In genomic region chr22:46730568-46731245, GRCh38 we compare ENCODE assay signal across 11 cellular contexts. TPM values are rescaled to one million over a fixed set of nuclear protein-coding genes. Genes with fewer than 3 reads are reported as not detected.
DNase-seq lines count a peak whose midpoint lies in the region; ATAC-seq and TF ChIP-seq lines count a peak whose summit lies in the region.
"Had no signal": no experiment of that assay in that cellular context is flagged by ENCODE, and none has a peak within 500 bp of the region (broad histone marks: within the 10 kb centered on the region; RNA-seq: fewer than 3 reads in every experiment).

No MANE protein-coding gene starts in this region.

- H3K23ac ChIP-seq in IMR-90 (ENCODE audit: low read depth, low read length), result no peak overlapping the region

- no peaks in the 10 kb centered on the region for H3K9me3 ChIP-seq in BLaER1 treated with 17β-estradiol and CSF1 and Interleukin-3, amounts not matched to agents 10 nM and 100 nM (replicated peaks in 1 of 11)
- H3K9me3 ChIP-seq in IMR-90 (ENCODE audit: control insufficient read depth, insufficient read depth, low read length), result no peaks in the 10 kb centered on the region
- no peaks in the 10 kb centered on the region for H3K9me3 ChIP-seq in naive thymus-derived CD4-positive, alpha-beta T cell (ENCODE audit: control insufficient read depth in 2 of 3, low read length in 3 of 3)

- CTCF ChIA-PET in IMR-90 (lab: Yijun Ruan, JAX), result interaction anchor here (0.6 kb wide), 2 partner anchors 15 to 109 kb away, joined by 3 read pairs; no protein-coding TSS in a partner anchor
- CTCF ChIA-PET in naive thymus-derived CD4-positive, alpha-beta T cell (lab: Charles Lee), result interaction anchor here (0.6 to 1.4 kb wide), 2 partner anchors 8 to 19 kb away, joined by 3 to 4 read pairs; no protein-coding TSS in a partner anchor

- H3K18ac ChIP-seq in IMR-90 (ENCODE audit: low read depth, low read length), result no peak overlapping the region

- H3K4me2 ChIP-seq in BLaER1 treated with 17β-estradiol and CSF1 and Interleukin-3, amounts not matched to agents 10 nM and 100 nM, result peak overlapping the region; percentile 63 to 100 (median 98); a peak in 21 of 22 replicates
- H3K4me2 ChIP-seq in IMR-90 (ENCODE audit: low read depth, low read length), result no peak overlapping the region

- no peak overlapping the region for H2BK120ac ChIP-seq in IMR-90 (ENCODE audit: low read depth, low read length)

- no peaks in the 10 kb centered on the region for H3K27me3 Mint-ChIP-seq in central memory CD8-positive, alpha-beta T cell
- no peaks in the 10 kb centered on the region for H3K27me3 Mint-ChIP-seq in naive thymus-derived CD4-positive, alpha-beta T cell

- H3K56ac ChIP-seq in IMR-90 (ENCODE audit: extremely low read depth, insufficient read depth, low read length), result no peak overlapping the region

- POLR2A ChIA-PET in IMR-90 (lab: Charles Lee; ENCODE audit: unreplicated experiment), result interaction anchor here (0.8 kb wide), 1 partner anchor 13 kb away, joined by 3 read pairs; no protein-coding TSS in a partner anchor
- POLR2A ChIA-PET in naive thymus-derived CD4-positive, alpha-beta T cell (lab: Charles Lee), result interaction anchor here (0.7 to 1.3 kb wide), 3 partner anchors 9 to 32 kb away, joined by 3 to 5 read pairs (median 3); partner anchors contain the start of gene TBC1D22A

- H3K4me1 Mint-ChIP-seq in central memory CD8-positive, alpha-beta T cell, result peaks cover 51% of the 10 kb centered on the region
- peaks cover 32 to 66% (median 62%) of the 10 kb centered on the region in 7 donors for H3K4me1 Mint-ChIP-seq in naive thymus-derived CD4-positive, alpha-beta T cell

- no peak overlapping the region for H2AK5ac ChIP-seq in IMR-90 (ENCODE audit: low read depth, low read length)

- no peak overlapping the region for H2AK9ac ChIP-seq in IMR-90 (replicated peaks; ENCODE audit: low read depth, low read length, poor library complexity)

- peak overlapping the region in 8 of 11 experiments; percentile 30 to 62 (median 48); a peak in 11 of 22 replicates for H3K9ac ChIP-seq in BLaER1 treated with 17β-estradiol and CSF1 and Interleukin-3, amounts not matched to agents 10 nM and 100 nM
- no peak overlapping the region for H3K9ac ChIP-seq in IMR-90 (ENCODE audit: low read depth, low read length)

- H4K91ac ChIP-seq in IMR-90 (ENCODE audit: insufficient read depth, low read depth, low read length), result no peak overlapping the region

- peaks cover 88 to 100% (median 98%) of the 10 kb centered on the region in 11 experiments for H4K20me1 ChIP-seq in BLaER1 treated with 17β-estradiol and CSF1 and Interleukin-3, amounts not matched to agents 10 nM and 100 nM
- H4K20me1 ChIP-seq in IMR-90 (ENCODE audit: insufficient read depth, low read length), result peaks cover 82% of the 10 kb centered on the region

- H3K27ac ChIP-seq in BLaER1 treated with 17β-estradiol and CSF1 and Interleukin-3, amounts not matched to agents 10 nM and 100 nM, result peak overlapping the region in 7 of 11 experiments; percentile 2 to 58 (median 26); a peak in 7 of 22 replicates
- no peak overlapping the region for H3K27ac ChIP-seq in IMR-90 (ENCODE audit: insufficient read depth, low read length)
- peak overlapping the region; percentile 3 for H3K27ac ChIP-seq in naive thymus-derived CD4-positive, alpha-beta T cell (ENCODE audit: low read depth, low read length)
- H3K27ac ChIP-seq: HL-60 had no signal

- H3K4me1 ChIP-seq in BLaER1 treated with 17β-estradiol and CSF1 and Interleukin-3, amounts not matched to agents 10 nM and 100 nM, result peaks cover 57 to 93% (median 90%) of the 10 kb centered on the region in 10 experiments
- H3K4me1 ChIP-seq in IMR-90 (ENCODE audit: control insufficient read depth, insufficient read depth, low read length), result peaks cover 26% of the 10 kb centered on the region
- peaks cover 33% of the 10 kb centered on the region in 2 donors for H3K4me1 ChIP-seq in naive thymus-derived CD4-positive, alpha-beta T cell (ENCODE audit: control insufficient read depth in 2 of 2, insufficient read depth in 2 of 2, low read length in 2 of 2)

- TF ChIP-seq CTCF in IMR-90 (conservative IDR thresholded peaks at IDR 0.05; ENCODE audit: low read depth, low read length), result no peak

- no peak overlapping the region for H4K8ac ChIP-seq in IMR-90 (ENCODE audit: low read depth in 2 of 2, low read length in 2 of 2)

- H3K9me3 Mint-ChIP-seq in central memory CD8-positive, alpha-beta T cell, result no peaks in the 10 kb centered on the region
- H3K9me3 Mint-ChIP-seq in naive thymus-derived CD4-positive, alpha-beta T cell, result no peaks in the 10 kb centered on the region

- peaks cover 37% of the 10 kb centered on the region for H3K36me3 Mint-ChIP-seq in central memory CD8-positive, alpha-beta T cell (ENCODE audit: insufficient read depth)
- peaks cover 0 to 11% (median 9%) of the 10 kb centered on the region in 5 donors for H3K36me3 Mint-ChIP-seq in naive thymus-derived CD4-positive, alpha-beta T cell

- no peaks in the 10 kb centered on the region for H3K27me3 ChIP-seq in BLaER1 treated with 17β-estradiol and CSF1 and Interleukin-3, amounts not matched to agents 10 nM and 100 nM
- no peaks in the 10 kb centered on the region for H3K27me3 ChIP-seq in IMR-90 (ENCODE audit: control insufficient read depth, insufficient read depth, low read length)
- H3K27me3 ChIP-seq in naive thymus-derived CD4-positive, alpha-beta T cell (ENCODE audit: control insufficient read depth in 2 of 2, insufficient read depth in 2 of 2, low read length in 2 of 2), result no peaks in the 10 kb centered on the region

- ATAC-seq in IMR-90 (ENCODE audit: low read depth), result no peak
- ATAC-seq in central memory CD8-positive, alpha-beta T cell (replicated peaks; ENCODE audit: extremely low read depth, poor library complexity, severe bottlenecking), result no peak
- ATAC-seq in naive thymus-derived CD4-positive, alpha-beta T cell, result no peak

- no peak overlapping the region for H2BK20ac ChIP-seq in IMR-90 (ENCODE audit: low read depth, low read length)

- no peak for TF ChIP-seq POLR2A in IMR-90 (IDR thresholded peaks at IDR 0.05; ENCODE audit: low read depth, low read length)

- no peak overlapping the region for H3K4ac ChIP-seq in IMR-90 (ENCODE audit: low read depth, low read length)

- dilution Hi-C loops in IMR-90 (cut with HindIII; ENCODE audit: low sequenced_read_pairs, unreplicated experiment), result no loop called here

- H3K4me3 ChIP-seq in BLaER1 treated with 17β-estradiol and CSF1 and Interleukin-3, amounts not matched to agents 10 nM and 100 nM, result peak overlapping the region in 1 of 10 experiments; percentile 26; a peak in 1 of 20 replicates
- H3K4me3 ChIP-seq in IMR-90 (ENCODE audit: insufficient read depth, low read depth, low read length), result no peak overlapping the region
- no peak overlapping the region for H3K4me3 ChIP-seq in naive thymus-derived CD4-positive, alpha-beta T cell (ENCODE audit: low read length)

- peak overlapping the region; percentile 47 for H3K27ac Mint-ChIP-seq in central memory CD8-positive, alpha-beta T cell (ENCODE audit: low read depth)
- peak overlapping the region; percentile 17 to 87 (median 69) for H3K27ac Mint-ChIP-seq in naive thymus-derived CD4-positive, alpha-beta T cell

- intact Hi-C loops in IMR-90 (cut with micrococcal nuclease), result no loop called here
- intact Hi-C loops in naive thymus-derived CD4-positive, alpha-beta T cell (cut with micrococcal nuclease), result loop anchor here (10.0 kb wide), 2 partner anchors 1056 to 1486 kb away; partner anchors contain the start of genes ATXN10 (in 1 of the 2) and KIAA0930 (in 1 of the 2)

- DNase-seq in IMR-90, result no peak
- DNase-seq in central memory CD8-positive, alpha-beta T cell (ENCODE audit: low spot score in 2 of 2), result no peak
- DNase-seq in naive thymus-derived CD4-positive, alpha-beta T cell, result no peak
- DNase-seq in DMS79 treated with DMSO at 0.1 percent for 48 hours (lab: John Stamatoyannopoulos, UW), result no peak
- DNase-seq in NCI-H2107 treated with DMSO at 0.1 percent for 48 hours (lab: John Stamatoyannopoulos, UW; ENCODE audit: unreplicated experiment), result no peak
- no peak for DNase-seq in NCI-H1417 treated with DMSO at 0.1 percent for 48 hours (lab: John Stamatoyannopoulos, UW)
- DNase-seq in SK-N-DZ (ENCODE audit: low spot score), result no peak
- DNase-seq: OCI-M1; stimulated activated CD4-positive, alpha-beta T cell treated with anti-CD3 and anti-CD28 coated beads, Interleukin-1b, Interleukin-23, amount 100 ng/mL, for 48 hours had no signal

- no peak overlapping the region for H2BK15ac ChIP-seq in IMR-90 (ENCODE audit: low read depth, low read length)

- in situ Hi-C loops in IMR-90 (cut with MboI; ENCODE audit: low sequenced_read_pairs), result no loop called here

- peak overlapping the region; percentile 34 for H3K4me3 Mint-ChIP-seq in central memory CD8-positive, alpha-beta T cell
- peak overlapping the region in 4 of 10 donors; percentile 21 to 51 (median 30) for H3K4me3 Mint-ChIP-seq in naive thymus-derived CD4-positive, alpha-beta T cell

- H2BK5ac ChIP-seq in IMR-90 (ENCODE audit: low read depth, low read length, poor library complexity, severe bottlenecking), result no peak overlapping the region

- no CpG with 5 or more reads among the region's 9 CpGs for WGBS in IMR-90 (ENCODE audit: extremely low coverage in 2 of 2, insufficient read length in 1 of 2), 2 experiments

- H3K79me1 ChIP-seq in IMR-90 (ENCODE audit: low read depth in 1 of 2, low read length in 2 of 2), result peaks cover 30 to 78% of the 10 kb centered on the region in 2 experiments

- BruUV-seq in IMR-90 (replicated peaks; lab: Mats Ljungman, UMichigan), result no TSS peak

- H3K36me3 ChIP-seq in BLaER1 treated with 17β-estradiol and CSF1 and Interleukin-3, amounts not matched to agents 10 nM and 100 nM, result peaks cover 25 to 51% (median 36%) of the 10 kb centered on the region in 11 experiments; a peak in 21 of 22 replicates
- H3K36me3 ChIP-seq in IMR-90 (ENCODE audit: control insufficient read depth, insufficient read depth, low read length), result peaks cover 25% of the 10 kb centered on the region
- peaks cover 0 to 46% (median 2%) of the 10 kb centered on the region in 3 experiments for H3K36me3 ChIP-seq in naive thymus-derived CD4-positive, alpha-beta T cell (ENCODE audit: control insufficient read depth in 2 of 3, insufficient read depth in 3 of 3, low read length in 3 of 3)

- peaks cover 14% of the 10 kb centered on the region for H3K9me1 ChIP-seq in IMR-90 (ENCODE audit: insufficient read depth, low read length)

- no peak for TF ChIP-seq RAD21 in IMR-90 (IDR thresholded peaks at IDR 0.05; ENCODE audit: low read length)

- H2AFZ ChIP-seq in IMR-90 (replicated peaks; ENCODE audit: low read length, poor library complexity), result no peak overlapping the region

- H3K14ac ChIP-seq in IMR-90 (replicated peaks; ENCODE audit: low read depth, low read length), result no peak overlapping the region

- no peak overlapping the region for H4K5ac ChIP-seq in IMR-90 (ENCODE audit: low read depth, low read length)

RNA-seq across cellular contexts. Expression of gene CERK, which starts 7.3 kb away (rescaled TPM):
- 38.7 and 44.4 TPM in 2 replicates for total RNA-seq in IMR-90 (2012; rRNA removed)
- 22.8 and 25.3 TPM in 2 replicates for polyA plus RNA-seq in IMR-90 (2012; rRNA removed)
- polyA plus RNA-seq in IMR-90 (2012; cell fraction: cytosol; rRNA removed), result 14.3 and 18.5 TPM in 2 replicates
- polyA plus RNA-seq in IMR-90 (2012; cell fraction: nucleus; rRNA removed; ENCODE audit: low replicate concordance), result 19.5 and 31.2 TPM in 2 replicates
- 100 to 1,000 TPM in 2 of 5 experiments, 10 to 100 TPM in 3; 55.8 to 138 (median 72.4) TPM for total RNA-seq in naive thymus-derived CD4-positive, alpha-beta T cell
- polyA plus RNA-seq in naive thymus-derived CD4-positive, alpha-beta T cell, result 10 to 100 TPM; 40.4 to 66.7 TPM
- 75.2 and 81.1 TPM in 2 replicates for polyA plus RNA-seq in SK-N-DZ (2014; cell fraction: cytosol; rRNA removed)
- polyA plus RNA-seq in SK-N-DZ (2014; cell fraction: nucleus; rRNA removed), result 34.0 and 34.4 TPM in 2 replicates

RNA-seq across cellular contexts. Expression of gene TBC1D22A, which starts 31.7 kb away (rescaled TPM):
- total RNA-seq in IMR-90 (2012; rRNA removed), result 9.0 and 9.4 TPM in 2 replicates
- polyA plus RNA-seq in IMR-90 (2012; rRNA removed), result 16.7 and 17.3 TPM in 2 replicates
- polyA plus RNA-seq in IMR-90 (2012; cell fraction: cytosol; rRNA removed), result 18.4 and 23.5 TPM in 2 replicates
- polyA plus RNA-seq in IMR-90 (2012; cell fraction: nucleus; rRNA removed; ENCODE audit: low replicate concordance), result 14.2 and 18.0 TPM in 2 replicates
- 10 to 100 TPM; 37.5 to 50.1 (median 43.4) TPM for total RNA-seq in naive thymus-derived CD4-positive, alpha-beta T cell
- polyA plus RNA-seq in naive thymus-derived CD4-positive, alpha-beta T cell, result 10 to 100 TPM; 18.6 to 25.3 TPM
- 6.1 and 11.8 TPM in 2 replicates for polyA plus RNA-seq in SK-N-DZ (2014; cell fraction: cytosol; rRNA removed)
- polyA plus RNA-seq in SK-N-DZ (2014; cell fraction: nucleus; rRNA removed), result 5.7 and 8.3 TPM in 2 replicates
